2 cellular contexts compared by ENCODE assay signal in genomic region chr2:222778400-222778799, GRCh38.
A peak's percentile ranks its signal among the peaks of the same experiment; 100 is the strongest.
TF ChIP-seq lines count a peak whose summit lies in the region.

No MANE protein-coding gene starts in this region.

TF ChIP-seq in A549, 52 proteins besides CTCF, POLR2A, EP300 and RAD21:
- TF ChIP-seq MAFK (IDR thresholded peaks at IDR 0.05; ENCODE audit: partially characterized antibody) (peak; percentile 75), EHF (CRISPR knock-in tag; IDR thresholded peaks at IDR 0.05) (no peak), SMC3 (IDR thresholded peaks at IDR 0.05) (no peak)

TF ChIP-seq in IMR-90, 13 proteins besides CTCF, POLR2A, EP300 and RAD21:
- peak; percentile 47 for TF ChIP-seq MAFK (IDR thresholded peaks at IDR 0.05; ENCODE audit: low read depth, low read length)
- TF ChIP-seq BHLHE40 (IDR thresholded peaks at IDR 0.05; ENCODE audit: low read depth, low read length), result no peak
- TF ChIP-seq MXI1 (IDR thresholded peaks at IDR 0.05; ENCODE audit: borderline replicate concordance, low read depth, low read length), result no peak
